ENCODE assay signal across 29 cellular contexts in the genomic region with DNA sequence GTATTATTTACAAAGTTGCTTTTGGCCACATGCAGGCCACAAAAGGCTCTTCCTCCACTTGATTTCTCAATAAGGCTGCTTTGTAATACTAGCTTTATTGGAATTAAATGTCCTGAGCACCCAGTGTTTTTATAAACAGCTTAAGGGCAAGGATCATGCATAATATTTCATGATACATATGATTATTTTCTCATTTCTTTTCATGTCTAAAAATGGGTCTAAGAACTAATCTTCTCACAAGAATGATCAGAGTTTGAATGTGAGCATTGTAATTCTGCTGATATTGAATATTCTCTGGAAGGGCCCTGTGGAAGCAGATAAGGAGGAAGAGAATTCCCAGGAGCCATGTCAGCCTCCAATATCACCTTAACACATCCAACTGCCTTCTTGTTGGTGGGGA. TPM values are rescaled to one million over a fixed set of nuclear protein-coding genes. Genes with fewer than 3 reads are reported as not detected.
"Had no signal": no experiment of that assay in that cellular context is flagged by ENCODE, and none has a peak within 500 bp of the region (broad histone marks: within the 10 kb centered on the region; RNA-seq: fewer than 3 reads in every experiment).

A gene (plus strand): TSS at position 301 of the 400 bp plus-strand sequence. CDS start 45 bp downstream, at position 346.

- H3K4me3 ChIP-seq: K562, Peyer's patch, SJCRH30 had no signal

- H3K9me3 ChIP-seq: Peyer's patch, SJCRH30 had no signal

- FAIRE-seq: HTR-8/SVneo, K562 had no signal

- H3K27me3 ChIP-seq: Peyer's patch, SJCRH30 had no signal

- H3K4me1 ChIP-seq: Peyer's patch, SJCRH30 had no signal

- DNase-seq: Kasumi-1; MM.1S; NCI-H1092 treated with DMSO at 0.1 percent for 48 hours; NCI-H1436; NCI-H187; NCI-H2029; NCI-H2081 treated with DMSO at 0.1 percent for 48 hours; NCI-H2171; NCI-H226; NCI-H446; NCI-H510A; NCI-H524 treated with DMSO at 0.1 percent for 48 hours; NCI-H69; NCI-H774; NK-92 treated with Interleukin-12 subunit alpha and Interleukin-12 subunit beta, amount 100 ng/mL, for 24 hours; PC-3; Peyer's patch; SHP77 treated with DMSO at 0.1 percent for 48 hours; SJCRH30 had no signal

- ATAC-seq: K562, PC-3, Right ventricle myocardium inferior, SK-N-SH treated with all-trans-retinoic acid at 6 μM for 48 hours had no signal

- H3K4me2 ChIP-seq: KMS-11 had no signal

- H3K36me3 ChIP-seq: Peyer's patch, SJCRH30 had no signal

- H3K27ac ChIP-seq: HL-60, KMS-11, Peyer's patch, SJCRH30 had no signal

- H3K9ac ChIP-seq: KMS-11 had no signal

RNA-seq across cellular contexts. Expression of the gene that starts here (rescaled TPM):
- total RNA-seq: K562, M059J, OCI-LY7, PC-3, Peyer's patch, Right ventricle myocardium inferior, RPMI7951, SJCRH30 had no signal
- polyA plus RNA-seq: IgD-negative memory B cell, K562 had no signal
